13 cellular contexts compared by ENCODE assay signal in the genomic region with DNA sequence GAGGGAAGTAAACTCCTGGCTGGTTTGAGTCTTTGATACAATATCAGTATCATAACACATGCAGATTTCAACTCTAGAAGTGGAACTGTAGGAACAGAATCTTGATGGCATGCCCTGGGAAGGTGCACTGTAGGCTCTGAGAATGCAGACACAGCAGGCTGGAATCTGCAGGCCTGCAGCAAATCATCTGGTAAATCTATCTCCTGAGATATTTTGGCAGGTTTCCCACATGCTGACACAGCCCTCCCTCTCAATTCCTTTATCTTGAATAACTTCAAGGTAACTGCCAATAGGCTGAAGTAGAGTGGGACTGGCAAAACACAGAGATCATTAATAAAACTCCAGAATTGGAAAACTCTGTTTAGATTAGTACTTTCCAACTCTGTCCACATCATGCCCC.
"Had no signal": no experiment of that assay in that cellular context is flagged by ENCODE, and none has a peak within 500 bp of the region (broad histone marks: within the 10 kb centered on the region; RNA-seq: fewer than 3 reads in every experiment).

No MANE protein-coding gene starts in this region.

- H3K4me3 Mint-ChIP-seq: activated naive CD4-positive, alpha-beta T cell treated with anti-CD3 and anti-CD28 coated beads, Interleukin-2, amount 50 U/mL, for 24 hours; immature natural killer cell; neural crest cell; stimulated activated effector memory CD8-positive, alpha-beta T cell treated with anti-CD3 and anti-CD28 coated beads, Interleukin-12 subunit alpha, Interleukin-12 subunit beta, amount 100 ng/mL, for 72 hours had no signal

- H3K9me3 ChIP-seq: left lung, SJCRH30, tibial nerve had no signal

- H3K36me3 ChIP-seq: left lung, SJCRH30, tibial nerve had no signal

- DNase-seq: activated T-cell treated with anti-CD3 and anti-CD28 coated beads, Interleukin-2, amount 50 U/mL, for 1 hour; amygdala; central memory CD4-positive, alpha-beta T cell; cortex of kidney; effector memory CD4-positive, alpha-beta T cell; immature natural killer cell; left lung; retina; SJCRH30 had no signal

- H3K36me3 Mint-ChIP-seq: activated naive CD4-positive, alpha-beta T cell treated with anti-CD3 and anti-CD28 coated beads, Interleukin-2, amount 50 U/mL, for 24 hours; immature natural killer cell; stimulated activated effector memory CD8-positive, alpha-beta T cell treated with anti-CD3 and anti-CD28 coated beads, Interleukin-12 subunit alpha, Interleukin-12 subunit beta, amount 100 ng/mL, for 72 hours had no signal

- H3K27ac Mint-ChIP-seq: activated naive CD4-positive, alpha-beta T cell treated with anti-CD3 and anti-CD28 coated beads, Interleukin-2, amount 50 U/mL, for 24 hours; immature natural killer cell; stimulated activated effector memory CD8-positive, alpha-beta T cell treated with anti-CD3 and anti-CD28 coated beads, Interleukin-12 subunit alpha, Interleukin-12 subunit beta, amount 100 ng/mL, for 72 hours had no signal

- H3K27ac ChIP-seq: left lung, SJCRH30, tibial nerve had no signal

- ATAC-seq: left lung; stimulated activated effector memory CD8-positive, alpha-beta T cell treated with anti-CD3 and anti-CD28 coated beads, Interleukin-12 subunit alpha, Interleukin-12 subunit beta, amount 100 ng/mL, for 72 hours had no signal

- H3K4me1 ChIP-seq: left lung, SJCRH30, tibial nerve had no signal

- H3K9me3 Mint-ChIP-seq: activated naive CD4-positive, alpha-beta T cell treated with anti-CD3 and anti-CD28 coated beads, Interleukin-2, amount 50 U/mL, for 24 hours; neural crest cell had no signal

- H3K27me3 ChIP-seq: left lung, SJCRH30, tibial nerve had no signal

- H3K4me1 Mint-ChIP-seq: activated naive CD4-positive, alpha-beta T cell treated with anti-CD3 and anti-CD28 coated beads, Interleukin-2, amount 50 U/mL, for 24 hours; immature natural killer cell; neural crest cell; stimulated activated effector memory CD8-positive, alpha-beta T cell treated with anti-CD3 and anti-CD28 coated beads, Interleukin-12 subunit alpha, Interleukin-12 subunit beta, amount 100 ng/mL, for 72 hours had no signal

- H3K4me3 ChIP-seq: left lung, SJCRH30, tibial nerve had no signal
